ENCODE assay signal across 9 cellular contexts in the genomic region with DNA sequence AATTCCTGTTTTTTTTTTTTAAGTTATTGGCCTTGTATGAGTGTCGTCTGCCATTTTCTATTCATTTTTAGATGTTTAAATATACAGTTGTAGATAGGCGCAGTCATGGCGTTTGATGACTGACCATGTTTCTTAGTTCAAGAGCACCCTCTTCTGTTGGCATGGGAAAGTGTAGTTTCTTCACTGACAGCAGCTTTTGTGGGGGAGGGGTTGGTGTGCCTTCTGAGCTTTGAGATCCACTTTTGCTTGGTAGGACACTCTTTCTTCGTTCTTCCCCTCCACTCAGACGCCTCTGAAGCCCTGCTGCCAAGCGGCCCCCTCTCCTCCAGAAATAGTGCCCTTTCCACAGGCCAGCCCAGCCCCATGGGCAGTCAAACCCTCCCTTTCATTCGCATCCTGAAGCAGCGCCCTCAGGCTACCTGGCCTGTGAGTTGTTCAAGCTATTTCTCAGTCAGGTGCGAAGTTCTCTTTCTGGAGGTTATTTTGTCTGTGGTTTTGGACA.
DNase-seq lines count a peak whose midpoint lies in the region; ATAC-seq, FAIRE-seq and TF ChIP-seq lines count a peak whose summit lies in the region.
"Had no signal": no experiment of that assay in that cellular context is flagged by ENCODE, and none has a peak within 500 bp of the region (broad histone marks: within the 10 kb centered on the region; RNA-seq: fewer than 3 reads in every experiment).

No MANE protein-coding gene starts in this region.

- peak; percentile 53 for DNase-seq in COLO668 (lab: John Stamatoyannopoulos, UW; ENCODE audit: unreplicated experiment)
- DNase-seq in H54 (ENCODE audit: insufficient read length, low spot score) = peak; percentile 49
- peak; percentile 8 for DNase-seq in NCI-H187 treated with DMSO at 0.1 percent for 48 hours (lab: John Stamatoyannopoulos, UW)
- peak; percentile 71 for DNase-seq in SW480 (ENCODE audit: low spot score)
- DNase-seq in chondrocyte (ENCODE audit: low spot score) = no peak
- peak; percentile 84 for DNase-seq in kidney tubule cell (ENCODE audit: low spot score)
- DNase-seq in stimulated activated CD4-positive, alpha-beta T cell treated with anti-CD3 and anti-CD28 coated beads, Interleukin-4, amount 100 ng/mL, for 24 hours = peak; percentile 36

- H3K9me3 Mint-ChIP-seq in chondrocyte (ENCODE audit: low read depth) = no peaks in the 10 kb centered on the region
- H3K9me3 Mint-ChIP-seq: T-helper 1 cell treated with Interleukin-12 subunit alpha and Interleukin-12 subunit beta and Interleukin-4 antibody, amounts not matched to agents 30 μg/mL and 1 μg/mL, for 36 hours had no signal

- TF ChIP-seq CTCF in chondrocyte (IDR thresholded peaks at IDR 0.05) = peak; percentile 90

- peak; percentile 78 for FAIRE-seq in H54 (lab: Jason Lieb, UNC)

- TF ChIP-seq POLR2A in H54 (IDR thresholded peaks at IDR 0.05; ENCODE audit: low read depth, low read length) = no peak

- H3K4me3 Mint-ChIP-seq in chondrocyte (ENCODE audit: unreplicated experiment) = no peak overlapping the region
- H3K4me3 Mint-ChIP-seq: T-helper 1 cell treated with Interleukin-12 subunit alpha and Interleukin-12 subunit beta and Interleukin-4 antibody, amounts not matched to agents 30 μg/mL and 1 μg/mL, for 36 hours had no signal

- peaks cover 35% of the 10 kb centered on the region for H3K4me1 Mint-ChIP-seq in chondrocyte (ENCODE audit: low read depth)

- no peak for ATAC-seq in HG03439 (IDR thresholded peaks at IDR 0.05; ENCODE audit: unreplicated experiment)

- peak overlapping the region; percentile 91 for H3K27ac Mint-ChIP-seq in chondrocyte (ENCODE audit: unreplicated experiment)
- H3K27ac Mint-ChIP-seq: T-helper 1 cell treated with Interleukin-12 subunit alpha and Interleukin-12 subunit beta and Interleukin-4 antibody, amounts not matched to agents 30 μg/mL and 1 μg/mL, for 36 hours had no signal

- H3K27me3 Mint-ChIP-seq in chondrocyte (ENCODE audit: low read depth) = no peaks in the 10 kb centered on the region

- H3K36me3 Mint-ChIP-seq in chondrocyte (ENCODE audit: low read depth) = peaks cover 3% of the 10 kb centered on the region
